ENCODE assay signal across 16 cellular contexts in the genomic region with DNA sequence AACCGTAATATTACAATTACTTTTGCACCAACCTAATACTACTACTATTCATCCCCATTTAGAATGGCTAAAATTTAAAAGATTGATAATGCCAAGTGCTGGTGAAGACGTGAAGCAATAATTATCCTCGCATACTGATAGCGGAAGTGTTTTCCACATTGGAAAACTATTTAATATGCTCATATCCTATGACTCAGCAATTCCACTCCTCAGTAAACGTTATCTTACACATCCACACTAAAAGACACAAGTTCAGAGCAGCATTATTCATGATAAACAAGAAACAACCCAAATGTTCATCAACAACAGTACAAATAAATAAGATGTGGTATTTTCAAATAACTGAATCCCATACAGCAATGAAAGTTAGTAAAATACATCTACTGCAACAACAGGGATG.
"Had no signal": no experiment of that assay in that cellular context is flagged by ENCODE, and none has a peak within 500 bp of the region (broad histone marks: within the 10 kb centered on the region; RNA-seq: fewer than 3 reads in every experiment).

No MANE protein-coding gene starts in this region.

- H3K9me3 ChIP-seq: adrenal gland, gastrocnemius medialis, lower lobe of right lung, vagina had no signal

- FAIRE-seq: colon had no signal

- DNase-seq: activated CD4-positive, alpha-beta T cell treated with anti-CD3 and anti-CD28 coated beads, Interleukin-2, amount 10 ng/mL, durations not matched to agents 7 days and 5 days; activated CD8-positive, alpha-beta memory T cell treated with anti-CD3 and anti-CD28 coated beads, Interleukin-2, amount 50 U/mL, for 4 hours; activated effector memory CD4-positive, alpha-beta T cell treated with anti-CD3 and anti-CD28 coated beads, Interleukin-2, amount 50 U/mL, for 16 hours; activated T-cell treated with anti-CD3 and anti-CD28 coated beads, Interleukin-2, amount 50 U/mL, for 48 hours; adrenal gland; endodermal cell; gastrocnemius medialis; islet precursor cell; lower lobe of right lung; nephron progenitor cell; nucleus accumbens; stimulated activated CD4-positive, alpha-beta T cell treated with anti-CD3 and anti-CD28 coated beads, Interleukin-2, amount 100 ng/mL, for 24 hours; T1000; trophoblast cell had no signal

- H3K36me3 ChIP-seq: vagina had no signal

- H3K4me1 ChIP-seq: lower lobe of right lung, vagina had no signal

- H3K27me3 ChIP-seq: adrenal gland, gastrocnemius medialis, vagina had no signal

- H3K4me3 ChIP-seq: adrenal gland, gastrocnemius medialis, lower lobe of right lung, vagina had no signal

- H3K27ac ChIP-seq: adrenal gland, gastrocnemius medialis, lower lobe of right lung, vagina had no signal
